In the genomic region with DNA sequence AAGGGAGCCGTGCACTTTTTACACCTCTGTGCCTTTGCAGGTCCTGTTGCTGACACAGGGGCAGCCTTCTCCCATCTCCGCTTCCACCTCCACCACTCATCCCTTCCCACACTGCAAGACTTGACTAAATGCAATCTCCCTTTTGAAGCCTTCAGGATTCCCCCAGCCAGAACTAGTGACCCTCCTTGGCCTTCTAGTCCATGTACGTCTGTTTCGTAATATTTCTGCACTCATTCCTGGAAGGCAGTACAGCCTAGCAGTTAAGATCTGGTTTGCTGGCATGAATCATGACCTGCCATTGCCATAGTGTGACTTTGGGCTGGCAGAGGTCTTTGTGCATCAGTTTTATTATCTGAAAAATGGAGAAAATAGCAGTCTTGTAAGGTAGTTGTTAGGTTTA, we compare ENCODE assay signal across 16 cellular contexts. TPM values are rescaled to one million over a fixed set of nuclear protein-coding genes. Genes with fewer than 3 reads are reported as not detected.
DNase-seq lines count a peak whose midpoint lies in the region; ATAC-seq, FAIRE-seq and TF ChIP-seq lines count a peak whose summit lies in the region.
"Had no signal": no experiment of that assay in that cellular context is flagged by ENCODE, and none has a peak within 500 bp of the region (broad histone marks: within the 10 kb centered on the region; RNA-seq: fewer than 3 reads in every experiment).

No MANE protein-coding gene starts in this region.

- no peak overlapping the region for H3K18ac ChIP-seq in H9 (ENCODE audit: insufficient read length, low read depth, low read length)

- H3K36me3 Mint-ChIP-seq in H9 (ENCODE audit: insufficient read depth in 1 of 3, low read depth in 3 of 3) = peaks cover 0 to 7% (median 0%) of the 10 kb centered on the region in 3 experiments; a peak in 5 of 7 replicates
- H3K36me3 Mint-ChIP-seq in activated naive CD4-positive, alpha-beta T cell treated with anti-CD3 and anti-CD28 coated beads, Interleukin-2, amount 50 U/mL, for 72 hours = peaks cover 0 to 15% of the 10 kb centered on the region in 2 donors

- no peak overlapping the region for H2BK12ac ChIP-seq in H9 (ENCODE audit: insufficient read length, low read depth, low read length)

- no peak overlapping the region for H3K4ac ChIP-seq in H9 (ENCODE audit: low read depth, low read length)

- peaks cover 65 to 66% of the 10 kb centered on the region in 2 experiments for H3K4me1 Mint-ChIP-seq in H9

- no peak overlapping the region for H3K23ac ChIP-seq in H9 (ENCODE audit: insufficient read length, low read depth, low read length)

- no peak overlapping the region for H2AFZ ChIP-seq in H9 (ENCODE audit: low read length)

- H2AK5ac ChIP-seq in H9 (ENCODE audit: insufficient read length, low read length) = no peak overlapping the region

- peaks cover 15% of the 10 kb centered on the region for H3K79me1 ChIP-seq in H9 (ENCODE audit: insufficient read depth, low read depth, low read length, poor library complexity, severe bottlenecking)

- H3K4me3 ChIP-seq in BLaER1 treated with 17β-estradiol and CSF1 and Interleukin-3, amounts not matched to agents 10 nM and 100 nM = no peak overlapping the region
- H3K4me3 ChIP-seq: left ventricle myocardium inferior, skin epidermis, suprapubic skin had no signal

- H3K9me3 ChIP-seq in BLaER1 treated with 17β-estradiol and CSF1 and Interleukin-3, amounts not matched to agents 10 nM and 100 nM (replicated peaks in 1 of 11) = no peaks in the 10 kb centered on the region
- H3K9me3 ChIP-seq in H9 (ENCODE audit: control insufficient read depth, low read depth, low read length) = no peaks in the 10 kb centered on the region
- H3K9me3 ChIP-seq: left ventricle myocardium inferior, suprapubic skin had no signal

- H3K9ac ChIP-seq in BLaER1 treated with 17β-estradiol and CSF1 and Interleukin-3, amounts not matched to agents 10 nM and 100 nM = peak overlapping the region in 1 of 11 experiments; percentile 14; a peak in 2 of 22 replicates
- no peak overlapping the region for H3K9ac ChIP-seq in H9 (ENCODE audit: extremely low read depth, insufficient read length, low read length)

- no peak overlapping the region for H3K56ac ChIP-seq in H9 (ENCODE audit: insufficient read length, low read depth, low read length)

- no peaks in the 10 kb centered on the region for H3K27me3 ChIP-seq in BLaER1 treated with 17β-estradiol and CSF1 and Interleukin-3, amounts not matched to agents 10 nM and 100 nM
- H3K27me3 ChIP-seq in H9 (ENCODE audit: insufficient read depth, low read length) = no peaks in the 10 kb centered on the region
- H3K27me3 ChIP-seq: suprapubic skin had no signal

- H2BK20ac ChIP-seq in H9 (ENCODE audit: low read depth, low read length, poor library complexity, severe bottlenecking) = no peak overlapping the region

- DNase-seq in H9 (no peak), iris pigment epithelial cell (ENCODE audit: low read depth) (peak; percentile 48), NCI-H1694 treated with DMSO at 0.1 percent for 48 hours (lab: John Stamatoyannopoulos, UW) (no peak), GM12891 (ENCODE audit: insufficient read length, low spot score) (no peak)
- DNase-seq in activated naive CD4-positive, alpha-beta T cell treated with anti-CD3 and anti-CD28 coated beads, Interleukin-2, amount 50 U/mL, for 72 hours (ENCODE audit: low spot score in 2 of 2) = no peak
- DNase-seq: hippocampal formation, left ventricle myocardium inferior, NCI-H146, NCI-H82 had no signal

- H4K91ac ChIP-seq in H9 (ENCODE audit: insufficient read length, low read depth, low read length) = no peak overlapping the region

- WGBS in H9 (ENCODE audit: extremely low coverage, insufficient read length, low lambda C conversion rate) = no CpG with 5 or more reads among the region's 4 CpGs

- H4K8ac ChIP-seq in H9 (replicated peaks; ENCODE audit: insufficient read length, low read depth, low read length) = no peak overlapping the region

- TF ChIP-seq POLR2A in GM12891 (IDR thresholded peaks at IDR 0.05; ENCODE audit: low read depth, low read length) = no peak

- no peak overlapping the region for H3T11ph ChIP-seq in H9 (ENCODE audit: low read length)

- H3K23me2 ChIP-seq in H9 (ENCODE audit: insufficient read length, low read depth, low read length, poor library complexity, severe bottlenecking) = peaks cover 2% of the 10 kb centered on the region

- H2BK5ac ChIP-seq in H9 (ENCODE audit: insufficient read length, low read length) = no peak overlapping the region

- H3K4me1 ChIP-seq in BLaER1 treated with 17β-estradiol and CSF1 and Interleukin-3, amounts not matched to agents 10 nM and 100 nM = peaks cover 94 to 100% (median 100%) of the 10 kb centered on the region in 10 experiments
- no peaks in the 10 kb centered on the region for H3K4me1 ChIP-seq in H9 (ENCODE audit: insufficient read depth, low read length)

- H3K27ac Mint-ChIP-seq in H9 = peak overlapping the region in 2 of 3 experiments; percentile 3 to 7; a peak in 1 of 7 replicates
- peak overlapping the region; percentile 53 to 92 for H3K27ac Mint-ChIP-seq in activated naive CD4-positive, alpha-beta T cell treated with anti-CD3 and anti-CD28 coated beads, Interleukin-2, amount 50 U/mL, for 72 hours

- peak in 1 of 2 donors; percentile 46 for ATAC-seq in activated naive CD4-positive, alpha-beta T cell treated with anti-CD3 and anti-CD28 coated beads, Interleukin-2, amount 50 U/mL, for 72 hours
- ATAC-seq in HG03521 (IDR thresholded peaks at IDR 0.05; ENCODE audit: unreplicated experiment) (no peak), GM21717 (IDR thresholded peaks at IDR 0.05; ENCODE audit: unreplicated experiment) (no peak)

- H3K27ac ChIP-seq in BLaER1 treated with 17β-estradiol and CSF1 and Interleukin-3, amounts not matched to agents 10 nM and 100 nM = peak overlapping the region in 8 of 11 experiments; percentile 8 to 66 (median 50); a peak in 10 of 22 replicates
- no peak overlapping the region for H3K27ac ChIP-seq in H9 (ENCODE audit: insufficient read length, low read depth, low read length)
- H3K27ac ChIP-seq: left ventricle myocardium inferior, RWPE1, suprapubic skin had no signal

- H3K36me3 ChIP-seq in BLaER1 treated with 17β-estradiol and CSF1 and Interleukin-3, amounts not matched to agents 10 nM and 100 nM = peaks cover 0 to 45% (median 34%) of the 10 kb centered on the region in 11 experiments; a peak in 18 of 22 replicates
- H3K36me3 ChIP-seq: left ventricle myocardium inferior, suprapubic skin had no signal

- H3K14ac ChIP-seq in H9 (ENCODE audit: insufficient read depth, low read length) = no peak overlapping the region

- FAIRE-seq in GM12891 (lab: Jason Lieb, UNC) = no peak
- FAIRE-seq: endothelial cell of umbilical vein had no signal

- peaks cover 11% of the 10 kb centered on the region; the same call in 1 of the 2 replicates for H3K79me2 ChIP-seq in H9 (ENCODE audit: insufficient read depth, low read length)

- no peaks in the 10 kb centered on the region for H3K27me3 Mint-ChIP-seq in H9 (ENCODE audit: low read depth)

- H3K4me3 Mint-ChIP-seq in H9 = no peak overlapping the region

- no peak overlapping the region for H2BK15ac ChIP-seq in H9 (ENCODE audit: low read depth, low read length)

- peaks cover 26 to 100% (median 61%) of the 10 kb centered on the region in 11 experiments; a peak in 16 of 22 replicates for H4K20me1 ChIP-seq in BLaER1 treated with 17β-estradiol and CSF1 and Interleukin-3, amounts not matched to agents 10 nM and 100 nM
- H4K20me1 ChIP-seq in H9 (ENCODE audit: control insufficient read depth, insufficient read depth, insufficient read length) = no peaks in the 10 kb centered on the region

- no peak overlapping the region for H4K5ac ChIP-seq in H9 (ENCODE audit: insufficient read length, low read depth, low read length)

- no peak for TF ChIP-seq CTCF in H9 (conservative IDR thresholded peaks at IDR 0.05)

- H2BK120ac ChIP-seq in H9 (ENCODE audit: low read depth, low read length, poor library complexity, severe bottlenecking) = no peak overlapping the region

- H3K4me2 ChIP-seq in BLaER1 treated with 17β-estradiol and CSF1 and Interleukin-3, amounts not matched to agents 10 nM and 100 nM = peak overlapping the region; percentile 61 to 99 (median 96)
- H3K4me2 ChIP-seq in H9 (ENCODE audit: insufficient read depth, insufficient read length, low read length) = no peak overlapping the region

- H3K9me3 Mint-ChIP-seq in H9 = no peaks in the 10 kb centered on the region
- H3K9me3 Mint-ChIP-seq in activated naive CD4-positive, alpha-beta T cell treated with anti-CD3 and anti-CD28 coated beads, Interleukin-2, amount 50 U/mL, for 72 hours = no peaks in the 10 kb centered on the region

TF ChIP-seq in GM12891, 5 proteins besides CTCF, POLR2A, EP300 and RAD21:
- TF ChIP-seq POLR2AphosphoS5 (IDR thresholded peaks at IDR 0.05; ENCODE audit: low read depth, low read length) (no peak), SPI1 (IDR thresholded peaks at IDR 0.05; ENCODE audit: low read depth, low read length) (no peak), POU2F2 (IDR thresholded peaks at IDR 0.05; ENCODE audit: low read depth, low read length) (no peak), PAX5 (IDR thresholded peaks at IDR 0.05; ENCODE audit: insufficient read depth, low read length, severe bottlenecking) (no peak), TAF1 (IDR thresholded peaks at IDR 0.05; ENCODE audit: low read depth, low read length) (no peak)

RNA-seq across cellular contexts. Expression of a gene that starts 36.6 kb away (rescaled TPM):
- total RNA-seq in H9 (2021) = 49.2 and 51.0 TPM in 2 replicates
- 10 to 100 TPM; 89.3 to 98.5 TPM for total RNA-seq in activated naive CD4-positive, alpha-beta T cell treated with anti-CD3 and anti-CD28 coated beads, Interleukin-2, amount 50 U/mL, for 72 hours
- 28.9 TPM for polyA plus RNA-seq in GM12891 (2012; ENCODE audit: low read depth, missing spikeins)
